ENCODE assay signal across 1 cellular context in the genomic region with DNA sequence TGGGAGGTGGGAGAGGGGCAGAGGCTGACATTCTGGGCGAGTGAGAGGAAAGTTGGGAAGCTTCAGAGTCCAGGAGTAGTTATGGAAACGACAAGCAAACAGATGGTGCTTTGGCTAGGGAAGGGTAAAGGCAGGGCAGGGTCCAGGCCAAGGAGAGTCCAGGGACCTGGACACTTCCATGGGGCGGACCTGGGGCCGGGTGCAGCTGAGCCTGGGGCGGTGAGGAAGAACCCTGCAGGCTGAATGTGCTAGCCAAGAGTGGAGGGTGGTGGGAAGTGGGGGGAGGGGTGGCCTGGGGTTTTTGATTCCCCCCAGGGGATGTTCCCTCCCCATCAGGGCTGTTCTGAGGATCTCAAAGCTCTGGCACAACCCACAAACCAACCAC.
TF ChIP-seq lines count a peak whose summit lies in the region.

No MANE protein-coding gene starts in this region.

TF ChIP-seq in H1, 55 proteins besides CTCF, POLR2A, EP300 and RAD21:
- TF ChIP-seq KDM1A (IDR thresholded peaks at IDR 0.05; ENCODE audit: borderline replicate concordance, low read length) = no peak
- TF ChIP-seq YY1 (IDR thresholded peaks at IDR 0.05; ENCODE audit: low read depth, low read length) = no peak
- TF ChIP-seq, protein P1, sequence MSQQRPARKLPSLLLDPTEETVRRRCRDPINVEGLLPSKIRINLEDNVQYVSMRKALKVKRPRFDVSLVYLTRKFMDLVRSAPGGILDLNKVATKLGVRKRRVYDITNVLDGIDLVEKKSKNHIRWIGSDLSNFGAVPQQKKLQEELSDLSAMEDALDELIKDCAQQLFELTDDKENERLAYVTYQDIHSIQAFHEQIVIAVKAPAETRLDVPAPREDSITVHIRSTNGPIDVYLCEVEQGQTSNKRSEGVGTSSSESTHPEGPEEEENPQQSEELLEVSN (IDR thresholded peaks at IDR 0.05) = no peak
